In the genomic region with DNA sequence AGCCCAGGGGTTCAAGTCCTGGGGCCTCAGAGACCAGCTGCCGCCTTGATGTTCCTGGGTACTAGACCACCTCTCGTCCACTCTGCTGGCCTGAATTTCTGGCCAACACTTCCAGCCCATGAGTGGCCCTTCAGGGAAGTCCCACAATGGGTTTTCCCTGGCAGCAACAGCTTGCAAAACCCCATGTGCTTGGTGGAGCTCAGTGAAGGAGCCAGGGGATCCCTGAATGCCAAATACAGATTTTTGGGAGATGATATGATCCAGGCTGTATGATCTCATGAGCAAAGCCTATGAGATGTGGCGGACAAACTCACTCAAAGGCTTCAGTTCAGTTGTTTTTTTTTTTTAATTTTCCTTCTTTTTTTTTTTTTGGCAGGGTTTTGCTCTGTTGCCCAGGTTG, we compare ENCODE assay signal across 2 cellular contexts.
A peak's percentile ranks its signal among the peaks of the same experiment; 100 is the strongest.
TF ChIP-seq lines count a peak whose summit lies in the region.

No MANE protein-coding gene starts in this region.

TF ChIP-seq in GM12878, 131 proteins besides CTCF, POLR2A, EP300 and RAD21:
- TF ChIP-seq IKZF1 (conservative IDR thresholded peaks at IDR 0.05) (0 out of 2 replicates have a peak, but pooled peaks have one; percentile 6), BHLHE40 (IDR thresholded peaks at IDR 0.05; ENCODE audit: borderline replicate concordance in 1 of 2, low read depth in 2 of 2, low read length in 1 of 2) (no peak)
TF ChIP-seq in GM12878: peak in this region for 1.

TF ChIP-seq in HEK293T, 16 proteins besides CTCF, POLR2A, EP300 and RAD21:
- no peak for TF ChIP-seq LEF1 (IDR thresholded peaks at IDR 0.05; ENCODE audit: borderline replicate concordance)
- no peak for TF ChIP-seq NFRKB (IDR thresholded peaks at IDR 0.05)
- no peak for TF ChIP-seq SUZ12 (IDR thresholded peaks at IDR 0.05)
- TF ChIP-seq ZNF384 (IDR thresholded peaks at IDR 0.05) = no peak
- no peak for TF ChIP-seq FOXA1 (IDR thresholded peaks at IDR 0.05)
- TF ChIP-seq ELF4 (IDR thresholded peaks at IDR 0.05) = no peak
- TF ChIP-seq BHLHE40 (IDR thresholded peaks at IDR 0.05; ENCODE audit: borderline replicate concordance) = no peak
TF ChIP-seq in HEK293T: peak in this region for 0.
